17 cellular contexts compared by ENCODE assay signal in the genomic region with DNA sequence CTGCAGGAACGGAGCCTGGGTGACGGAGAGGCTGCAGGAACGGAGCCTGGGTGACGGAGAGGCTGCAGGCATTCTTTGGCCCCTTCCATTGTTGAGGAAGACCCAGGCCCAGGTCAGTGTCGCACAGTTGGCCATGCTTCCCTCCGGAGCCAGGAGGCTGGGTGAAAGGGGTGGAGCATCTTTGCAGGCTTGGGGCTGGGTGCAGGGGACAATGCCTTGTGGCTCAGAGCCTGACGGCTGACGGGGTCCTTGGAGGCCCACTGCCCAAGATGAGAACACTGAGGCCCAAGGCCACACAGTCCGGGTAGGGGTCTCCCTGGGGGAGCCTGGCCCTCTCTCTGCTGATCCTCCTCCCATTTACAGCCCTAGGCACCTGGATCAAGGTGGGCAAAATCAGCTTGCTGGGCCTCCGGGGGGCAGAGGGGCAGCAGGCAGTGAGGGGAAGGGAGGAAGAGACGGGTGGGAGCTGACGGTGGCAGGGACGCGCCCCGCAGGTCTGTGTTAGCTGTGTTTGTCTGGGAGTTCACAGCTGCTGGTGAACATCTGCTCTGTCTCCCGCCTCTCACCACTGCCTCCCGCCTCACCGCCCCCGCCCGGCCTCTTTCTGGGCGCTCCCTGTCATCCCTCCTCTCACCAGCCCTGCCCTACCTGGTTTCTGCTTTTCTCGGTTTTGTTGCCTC. TPM values are rescaled to one million over a fixed set of nuclear protein-coding genes. Genes with fewer than 3 reads are reported as not detected.
A peak's percentile ranks its signal among the peaks of the same experiment; 100 is the strongest.
DNase-seq lines count a peak whose midpoint lies in the region; ATAC-seq, FAIRE-seq and TF ChIP-seq lines count a peak whose summit lies in the region.
"Had no signal": no experiment of that assay in that cellular context is flagged by ENCODE, and none has a peak within 500 bp of the region (broad histone marks: within the 10 kb centered on the region; RNA-seq: fewer than 3 reads in every experiment).

No MANE protein-coding gene starts in this region.

- peak; percentile 44 for ATAC-seq in sciatic nerve
- ATAC-seq: activated CD4-positive, CD25-positive, alpha-beta regulatory T cell treated with anti-CD3 and anti-CD28 coated beads, Interleukin-2, amount 50 U/mL, for 24 hours; left lobe of liver had no signal

- H3K27me3 ChIP-seq in colonic mucosa (no peaks in the 10 kb centered on the region), smooth muscle cell (ENCODE audit: low read depth) (peaks cover 56% of the 10 kb centered on the region)
- H3K27me3 ChIP-seq: MG63 had no signal

- H3K79me2 ChIP-seq in OCI-LY7 (ENCODE audit: insufficient read depth, low read depth, low read length) (no peaks in the 10 kb centered on the region), smooth muscle cell (ENCODE audit: low read depth) (no peaks in the 10 kb centered on the region)

- H3K9ac ChIP-seq in colonic mucosa (ENCODE audit: low read depth in 2 of 2, low read length in 2 of 2) (no peak overlapping the region), smooth muscle cell (ENCODE audit: low read depth) (no peak overlapping the region)

- CTCF ChIA-PET in OCI-LY7 (lab: Charles Lee; ENCODE audit: unreplicated experiment): no interaction called here

- H3K4me2 ChIP-seq in OCI-LY7 (ENCODE audit: low read length) (no peak overlapping the region), smooth muscle cell (no peak overlapping the region)

- H4K20me1 ChIP-seq in OCI-LY7 (ENCODE audit: insufficient read depth, low read length) (no peaks in the 10 kb centered on the region), smooth muscle cell (ENCODE audit: low read depth) (no peaks in the 10 kb centered on the region)

- 82% methylated on average over 20 of the region's 22 CpGs for WGBS in smooth muscle cell (ENCODE audit: low lambda C conversion rate)

- H3K27ac ChIP-seq in colonic mucosa (no peak overlapping the region), OCI-LY7 (ENCODE audit: low read depth, low read length, poor library complexity, severe bottlenecking) (no peak overlapping the region), smooth muscle cell (ENCODE audit: low read depth) (no peak overlapping the region)
- H3K27ac ChIP-seq: suprapubic skin had no signal

- H3F3A ChIP-seq in smooth muscle cell (ENCODE audit: low read depth): no peaks in the 10 kb centered on the region

- FAIRE-seq in RCC 7860 (lab: Jason Lieb, UNC): no peak

- no peaks in the 10 kb centered on the region for H3K9me3 ChIP-seq in colonic mucosa
- H3K9me3 ChIP-seq in OCI-LY7 (ENCODE audit: low read length): no peaks in the 10 kb centered on the region
- H3K9me3 ChIP-seq in smooth muscle cell (replicated peaks; ENCODE audit: low read depth): no peaks in the 10 kb centered on the region
- H3K9me3 ChIP-seq: MG63, suprapubic skin had no signal

- H3K4me3 ChIP-seq in colonic mucosa: no peak overlapping the region
- H3K4me3 ChIP-seq in OCI-LY7 (ENCODE audit: low read depth, low read length, poor library complexity, severe bottlenecking): no peak overlapping the region
- no peak overlapping the region for H3K4me3 ChIP-seq in smooth muscle cell
- H3K4me3 ChIP-seq: MG63, suprapubic skin had no signal

- TF ChIP-seq CTCF in colonic mucosa (IDR thresholded peaks at IDR 0.05): no peak
- no peak for TF ChIP-seq CTCF in OCI-LY7 (conservative IDR thresholded peaks at IDR 0.05; ENCODE audit: low read length)
- TF ChIP-seq CTCF in smooth muscle cell (IDR thresholded peaks at IDR 0.05; ENCODE audit: borderline replicate concordance, insufficient read depth, poor library complexity, severe bottlenecking): no peak

- H3K4me1 ChIP-seq in colonic mucosa (no peaks in the 10 kb centered on the region), OCI-LY7 (ENCODE audit: insufficient read depth, low read length, poor library complexity, severe bottlenecking) (no peaks in the 10 kb centered on the region), smooth muscle cell (ENCODE audit: low read depth) (no peaks in the 10 kb centered on the region)
- H3K4me1 ChIP-seq: suprapubic skin had no signal

- H3K9me2 ChIP-seq in OCI-LY7 (ENCODE audit: insufficient read depth, low read length): no peaks in the 10 kb centered on the region

- H2AFZ ChIP-seq in OCI-LY7 (ENCODE audit: low read length) (no peak overlapping the region), smooth muscle cell (ENCODE audit: low read depth) (no peak overlapping the region)

- DNase-seq in NCI-H2107 treated with DMSO at 0.1 percent for 48 hours (lab: John Stamatoyannopoulos, UW; ENCODE audit: unreplicated experiment) (peak; percentile 24), NCI-H2107 (lab: John Stamatoyannopoulos, UW) (no peak), NCI-H345 (lab: John Stamatoyannopoulos, UW) (peak; percentile 24), colonic mucosa (peak; percentile 27), sciatic nerve (ENCODE audit: low spot score) (no peak), RCC 7860 (ENCODE audit: low spot score) (no peak), OCI-LY7 (ENCODE audit: low spot score) (no peak), smooth muscle cell (lab: John Stamatoyannopoulos, UW; ENCODE audit: unreplicated experiment) (no peak)
- DNase-seq: activated CD8-positive, alpha-beta memory T cell treated with anti-CD3 and anti-CD28 coated beads, Interleukin-2, amount 50 U/mL, for 4 hours; activated naive CD4-positive, alpha-beta T cell treated with anti-CD3 and anti-CD28 coated beads for 36 hours; CD8-positive, alpha-beta memory T cell; dermis blood vessel endothelial cell; MG63; T-helper 2 cell had no signal

- POLR2A ChIA-PET in OCI-LY7 (lab: Charles Lee): no interaction called here

- no TSS peak for BruUV-seq in OCI-LY7 (replicated peaks; lab: Mats Ljungman, UMichigan)

- H3K36me3 ChIP-seq in colonic mucosa (no peaks in the 10 kb centered on the region), OCI-LY7 (ENCODE audit: insufficient read depth, low read length) (no peaks in the 10 kb centered on the region), smooth muscle cell (ENCODE audit: low read depth) (no peaks in the 10 kb centered on the region)
- H3K36me3 ChIP-seq: MG63, suprapubic skin had no signal

- intact Hi-C loops in colonic mucosa (cut with DNase I) (no loop called here), sciatic nerve (cut with DNase I) (no loop called here), OCI-LY7 (cut with micrococcal nuclease; ENCODE audit: unreplicated experiment) (no loop called here)

RNA-seq across cellular contexts. Expression of a gene that starts 30.6 kb away (rescaled TPM):
- 100 to 1,000 TPM in 1 of 2 donors, 10 to 100 TPM in 1; 96.4 to 196 TPM for total RNA-seq in colonic mucosa
- 41.1 TPM for total RNA-seq in sciatic nerve
- 4.9 and 7.9 TPM in 2 replicates for total RNA-seq in OCI-LY7 (2014; rRNA removed; shearing (Covaris generic))
- 20.7 and 25.4 TPM in 2 replicates for total RNA-seq in OCI-LY7 (2022)
- 18.3 and 34.7 TPM in 2 replicates for total RNA-seq in smooth muscle cell
- polyA plus RNA-seq in smooth muscle cell: 34.7 and 48.5 TPM in 2 replicates

Comparison
In these comparisons a context has a peak if more than half of its experiments do, and no peak if none do; other contexts are left out.
1. DNase-seq: peak in NCI-H2107 treated with DMSO at 0.1 percent for 48 hours (single experiment), NCI-H345 (single experiment) and colonic mucosa (single experiment); none in NCI-H2107 (single experiment), sciatic nerve (single experiment), RCC 7860 (single experiment), OCI-LY7 (single experiment) and smooth muscle cell (single experiment).